ENCODE assay signal across 28 cellular contexts in genomic region chr15:56064152-56064551, GRCh38.
"Had no signal": no experiment of that assay in that cellular context is flagged by ENCODE, and none has a peak within 500 bp of the region (broad histone marks: within the 10 kb centered on the region; RNA-seq: fewer than 3 reads in every experiment).

No MANE protein-coding gene starts in this region.

- H3K36me3 ChIP-seq: left lung, lower lobe of right lung, neural progenitor cell, neutrophil, right atrium auricular region, right lobe of liver, transverse colon, upper lobe of left lung, vagina had no signal

- H3K9me3 ChIP-seq: lower lobe of right lung, neutrophil, right lobe of liver, transverse colon, upper lobe of left lung, vagina had no signal

- DNase-seq: hypothalamus; immature natural killer cell; kidney; left colon; left lung; lower lobe of right lung; mesendoderm; naive B cell; natural killer cell; nephron progenitor cell; occipital lobe; right lobe of liver; stimulated activated CD4-positive, alpha-beta T cell treated with anti-CD3 and anti-CD28 coated beads, Interleukin-1b, Interleukin-23, amount 100 ng/mL, for 48 hours; stimulated activated CD4-positive, alpha-beta T cell treated with anti-CD3 and anti-CD28 coated beads, Interleukin-2, amount 100 ng/mL, for 48 hours; stimulated activated CD4-positive, alpha-beta T cell treated with anti-CD3 and anti-CD28 coated beads, Interleukin-4, amount 100 ng/mL, for 4 hours; stimulated activated CD8-positive, alpha-beta memory T cell treated with anti-CD3 and anti-CD28 coated beads, Interleukin-4, amount 100 ng/mL, for 48 hours; stimulated activated naive CD4-positive, alpha-beta T cell treated with Interleukin-2 at 50 U/mL for 16 hours; stimulated activated naive CD8-positive, alpha-beta T cell treated with anti-CD3 and anti-CD28 coated beads, Interleukin-15, amount 100 ng/mL, for 72 hours; substantia nigra; transverse colon; upper lobe of left lung had no signal

- H3K4me3 ChIP-seq: left lung, lower lobe of right lung, neural progenitor cell, right atrium auricular region, right lobe of liver, smooth muscle cell, transverse colon, upper lobe of left lung, vagina had no signal

- H3K27me3 ChIP-seq: left lung, neural progenitor cell, neutrophil, right atrium auricular region, right lobe of liver, transverse colon, upper lobe of left lung, vagina had no signal

- H3K27ac ChIP-seq: left lung, lower lobe of right lung, neural progenitor cell, neutrophil, right atrium auricular region, right lobe of liver, transverse colon, upper lobe of left lung, vagina had no signal

- H3K4me1 ChIP-seq: left lung, lower lobe of right lung, neural progenitor cell, right atrium auricular region, right lobe of liver, transverse colon, upper lobe of left lung, vagina had no signal

- FAIRE-seq: islet of Langerhans, kidney had no signal

- H2AFZ ChIP-seq: neural progenitor cell had no signal

- H3K4me2 ChIP-seq: neural progenitor cell, smooth muscle cell had no signal

- ATAC-seq: left colon; left lung; lower lobe of right lung; natural killer cell; right lobe of liver; stimulated activated memory B cell treated with anti-CD40 and anti-IgM and Interleukin-4, amounts not matched to agents 10 μg/mL and 1 μg/mL and 100 μg/mL, for 72 hours; stimulated activated naive CD8-positive, alpha-beta T cell treated with anti-CD3 and anti-CD28 coated beads, Interleukin-15, amount 100 ng/mL, for 72 hours had no signal

- H3K9ac ChIP-seq: neural progenitor cell had no signal
